2 cellular contexts compared by ENCODE assay signal in genomic region chr1:12080773-12081556, GRCh38.
TF ChIP-seq lines count a peak whose summit lies in the region.

No MANE protein-coding gene starts in this region.

TF ChIP-seq in GM12891, 5 proteins besides CTCF, POLR2A, EP300 and RAD21:
- TF ChIP-seq SPI1 (IDR thresholded peaks at IDR 0.05; ENCODE audit: low read depth, low read length) = no peak
- no peak for TF ChIP-seq POLR2AphosphoS5 (IDR thresholded peaks at IDR 0.05; ENCODE audit: low read depth, low read length)
- no peak for TF ChIP-seq TAF1 (IDR thresholded peaks at IDR 0.05; ENCODE audit: low read depth, low read length)
- no peak for TF ChIP-seq PAX5 (IDR thresholded peaks at IDR 0.05; ENCODE audit: insufficient read depth, low read length, severe bottlenecking)
- no peak for TF ChIP-seq POU2F2 (IDR thresholded peaks at IDR 0.05; ENCODE audit: low read depth, low read length)

TF ChIP-seq in K562, 482 proteins besides CTCF, POLR2A, EP300 and RAD21:
- TF ChIP-seq HDAC2 (IDR thresholded peaks at IDR 0.05) (peak; percentile 48; the same call in 1 of the 2 replicates), RBFOX2 (IDR thresholded peaks at IDR 0.05; ENCODE audit: low read depth, low read length) (peak; percentile 56), ZFP36 (IDR thresholded peaks at IDR 0.05; ENCODE audit: low read depth, low read length, partially characterized antibody) (peak; percentile 85), ZFX (CRISPR knock-in tag; IDR thresholded peaks at IDR 0.05) (0 out of 2 replicates have a peak, but pooled peaks have one; percentile 11), SIX5 (IDR thresholded peaks at IDR 0.05; ENCODE audit: borderline replicate concordance in 1 of 2, insufficient read depth in 1 of 2, low read depth in 1 of 2, low read length in 2 of 2) (no peak), TRIM28 (IDR thresholded peaks at IDR 0.05) (no peak), RCOR1 (IDR thresholded peaks at IDR 0.05; ENCODE audit: borderline replicate concordance in 1 of 2, low read depth in 2 of 2, low read length in 2 of 2) (peak; percentile 13 to 30; a peak in 2 of 4 replicates), POU5F1 (IDR thresholded peaks at IDR 0.05; ENCODE audit: borderline replicate concordance, low read depth, low read length, partially characterized antibody) (no peak), RBM25 (IDR thresholded peaks at IDR 0.05; ENCODE audit: low read depth, low read length, severe bottlenecking) (peak; percentile 93), ZNF780A (CRISPR knock-in tag; IDR thresholded peaks at IDR 0.05) (no peak), KDM1A (IDR thresholded peaks at IDR 0.05) (peak; percentile 54 to 77; a peak in 3 of 4 replicates), ID3 (CRISPR knock-in tag; IDR thresholded peaks at IDR 0.05) (no peak), ID3 (tag; IDR thresholded peaks at IDR 0.05) (no peak), HNRNPL (IDR thresholded peaks at IDR 0.05; ENCODE audit: low read depth, low read length) (no peak), ARID3B (CRISPR knock-in tag; IDR thresholded peaks at IDR 0.05; ENCODE audit: borderline replicate concordance) (no peak), SMARCA5 (IDR thresholded peaks at IDR 0.05) (peak; percentile 72; the same call in 1 of the 2 replicates), PTBP1 (IDR thresholded peaks at IDR 0.05; ENCODE audit: low read depth, low read length) (peak; percentile 70; the same call in 1 of the 2 replicates), BCOR (IDR thresholded peaks at IDR 0.05) (peak; percentile 95), SRSF3 (IDR thresholded peaks at IDR 0.05; ENCODE audit: insufficient read depth, low read length) (peak; percentile 24; the same call in 1 of the 2 replicates), XRCC5 (IDR thresholded peaks at IDR 0.05; ENCODE audit: low read depth, low read length) (no peak), NFIX (CRISPR knock-in tag; IDR thresholded peaks at IDR 0.05; ENCODE audit: low read depth) (no peak), ZNF583 (CRISPR knock-in tag; IDR thresholded peaks at IDR 0.05) (no peak), ZNF395 (CRISPR knock-in tag; IDR thresholded peaks at IDR 0.05) (0 out of 2 replicates have a peak, but pooled peaks have one; percentile 5), ARNT (IDR thresholded peaks at IDR 0.05) (no peak), POLR2G (IDR thresholded peaks at IDR 0.05; ENCODE audit: low read depth, low read length) (0 out of 2 replicates have a peak, but pooled peaks have one; percentile 27)
